Comparison of ENCODE assay signal across 8 cellular contexts in the genomic region with DNA sequence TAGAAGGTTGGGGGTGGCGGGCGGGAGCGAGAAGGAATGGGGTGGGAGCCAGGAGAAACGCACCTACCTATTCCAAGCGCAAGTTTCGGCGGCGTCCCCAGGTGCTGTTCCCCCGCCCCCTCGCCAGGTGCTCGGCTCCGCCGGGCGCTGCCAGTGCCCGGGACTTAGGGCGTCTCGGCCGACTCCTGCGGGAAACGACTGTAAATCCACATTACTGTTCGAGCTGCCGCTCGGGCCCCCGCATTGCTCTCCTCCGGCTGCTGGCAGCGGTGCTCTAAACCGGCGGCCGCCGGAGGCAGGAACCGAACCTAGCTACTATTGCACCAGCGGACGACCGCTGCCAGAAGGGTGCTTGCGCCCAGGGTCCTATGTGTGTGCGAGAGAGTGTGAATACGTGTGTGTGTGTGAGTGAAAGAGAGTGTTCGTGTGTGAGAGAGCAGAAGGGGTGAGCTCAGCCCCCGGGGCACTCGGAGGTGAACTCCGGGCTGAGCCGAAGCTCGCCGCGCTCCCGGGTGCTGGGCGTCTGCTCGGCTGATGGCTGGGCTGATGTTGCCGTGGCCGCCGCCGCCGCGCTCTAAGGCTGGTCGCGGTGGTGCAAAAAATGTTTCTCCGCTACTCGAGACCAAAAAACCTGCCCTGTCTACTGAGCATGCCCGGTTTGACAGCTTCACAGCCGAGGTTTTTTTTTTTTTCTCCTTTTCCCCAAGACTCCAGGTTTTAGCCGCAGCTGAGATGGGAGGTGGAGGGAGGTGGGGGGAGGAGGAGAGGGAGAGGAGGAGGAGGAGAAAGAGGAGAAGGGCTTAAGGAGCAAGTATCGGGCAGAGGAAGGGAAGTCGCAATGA.
DNase-seq lines count a peak whose midpoint lies in the region; ATAC-seq, FAIRE-seq and TF ChIP-seq lines count a peak whose summit lies in the region.

No MANE protein-coding gene starts in this region.

- TF ChIP-seq POLR2A in heart left ventricle (IDR thresholded peaks at IDR 0.05) (no peak), GM12892 (IDR thresholded peaks at IDR 0.05; ENCODE audit: low read depth, low read length) (no peak)

- H3K27ac Mint-ChIP-seq in activated CD8-positive, alpha-beta T cell treated with anti-CD3 and anti-CD28 coated beads for 36 hours, result no peak overlapping the region

- intact Hi-C loops in activated CD8-positive, alpha-beta T cell treated with anti-CD3 and anti-CD28 coated beads for 36 hours (cut with micrococcal nuclease), result no loop called here
- intact Hi-C loops in heart left ventricle (cut with DNase I), result no loop called here
- intact Hi-C loops in posterior cingulate gyrus (cut with DNase I), result no loop called here

- H3K4me3 Mint-ChIP-seq in activated CD8-positive, alpha-beta T cell treated with anti-CD3 and anti-CD28 coated beads for 36 hours, result peak overlapping the region; percentile 71

- ATAC-seq in activated CD8-positive, alpha-beta T cell treated with anti-CD3 and anti-CD28 coated beads for 36 hours, result peak; percentile 56
- peak; percentile 44 to 68 (median 65) for ATAC-seq in heart left ventricle
- no peak for ATAC-seq in HG03095 (IDR thresholded peaks at IDR 0.05; ENCODE audit: unreplicated experiment)

- no peak for TF ChIP-seq CTCF in activated CD8-positive, alpha-beta T cell treated with anti-CD3 and anti-CD28 coated beads for 36 hours (IDR thresholded peaks at IDR 0.05)
- TF ChIP-seq CTCF in heart left ventricle (IDR thresholded peaks at IDR 0.05), result no peak

- H3K27me3 Mint-ChIP-seq in activated CD8-positive, alpha-beta T cell treated with anti-CD3 and anti-CD28 coated beads for 36 hours, result peaks cover 43% of the 10 kb centered on the region

- H3K36me3 Mint-ChIP-seq in activated CD8-positive, alpha-beta T cell treated with anti-CD3 and anti-CD28 coated beads for 36 hours (ENCODE audit: low read depth), result no peaks in the 10 kb centered on the region

- H3K9me3 ChIP-seq in heart left ventricle, result no peaks in the 10 kb centered on the region

- peak; percentile 55 for DNase-seq in activated CD8-positive, alpha-beta memory T cell treated with anti-CD3 and anti-CD28 coated beads, Interleukin-2, amount 50 U/mL, for 48 hours
- DNase-seq in activated CD8-positive, alpha-beta memory T cell treated with anti-CD3 and anti-CD28 coated beads, Interleukin-2, amount 50 U/mL, for 4 hours, result no peak
- DNase-seq in activated CD8-positive, alpha-beta T cell treated with anti-CD3 and anti-CD28 coated beads for 36 hours, result peak; percentile 35
- DNase-seq in heart left ventricle (peak in 4 of 5 donors; percentile 12 to 57 (median 27)), posterior cingulate gyrus (peak in 9 of 10 donors; percentile 16 to 91 (median 35)), GM12892 (ENCODE audit: insufficient read length) (no peak), NCI-H2107 (lab: John Stamatoyannopoulos, UW) (no peak)

- CTCF ChIA-PET in activated CD8-positive, alpha-beta T cell treated with anti-CD3 and anti-CD28 coated beads for 36 hours (lab: Charles Lee), result no interaction called here

- peaks cover 0 to 49% (median 6%) of the 10 kb centered on the region in 9 donors for H3K27me3 ChIP-seq in heart left ventricle

- H3K9me3 Mint-ChIP-seq in activated CD8-positive, alpha-beta T cell treated with anti-CD3 and anti-CD28 coated beads for 36 hours, result no peaks in the 10 kb centered on the region

- POLR2A ChIA-PET in activated CD8-positive, alpha-beta T cell treated with anti-CD3 and anti-CD28 coated beads for 36 hours (lab: Charles Lee), result no interaction called here

- FAIRE-seq in GM12892 (lab: Jason Lieb, UNC), result no peak

- peak overlapping the region in 10 of 12 donors; percentile 25 to 56 (median 46) for H3K4me3 ChIP-seq in heart left ventricle

- H3K4me1 ChIP-seq in heart left ventricle, result peaks cover 0 to 16% (median 0%) of the 10 kb centered on the region in 12 donors

- WGBS in heart left ventricle, 4 donors, result 1 to 44% (median 18%) methylated on average over 43 to 63 of the region's 63 CpGs

- peaks cover 14% of the 10 kb centered on the region for H3K4me1 Mint-ChIP-seq in activated CD8-positive, alpha-beta T cell treated with anti-CD3 and anti-CD28 coated beads for 36 hours (ENCODE audit: low read depth)

- H3K36me3 ChIP-seq in heart left ventricle, result no peaks in the 10 kb centered on the region

- peak overlapping the region in 2 of 12 donors; percentile 49 to 64 for H3K27ac ChIP-seq in heart left ventricle

Comparison
In these comparisons a context has a peak if more than half of its experiments do, and no peak if none do; other contexts are left out.
1. DNase-seq: peak in activated CD8-positive, alpha-beta memory T cell treated with anti-CD3 and anti-CD28 coated beads, Interleukin-2, amount 50 U/mL, for 48 hours (single experiment), activated CD8-positive, alpha-beta T cell treated with anti-CD3 and anti-CD28 coated beads for 36 hours (single experiment), heart left ventricle (4 of 5) and posterior cingulate gyrus (9 of 10); none in activated CD8-positive, alpha-beta memory T cell treated with anti-CD3 and anti-CD28 coated beads, Interleukin-2, amount 50 U/mL, for 4 hours (single experiment), GM12892 (single experiment) and NCI-H2107 (single experiment).